In the genomic region with DNA sequence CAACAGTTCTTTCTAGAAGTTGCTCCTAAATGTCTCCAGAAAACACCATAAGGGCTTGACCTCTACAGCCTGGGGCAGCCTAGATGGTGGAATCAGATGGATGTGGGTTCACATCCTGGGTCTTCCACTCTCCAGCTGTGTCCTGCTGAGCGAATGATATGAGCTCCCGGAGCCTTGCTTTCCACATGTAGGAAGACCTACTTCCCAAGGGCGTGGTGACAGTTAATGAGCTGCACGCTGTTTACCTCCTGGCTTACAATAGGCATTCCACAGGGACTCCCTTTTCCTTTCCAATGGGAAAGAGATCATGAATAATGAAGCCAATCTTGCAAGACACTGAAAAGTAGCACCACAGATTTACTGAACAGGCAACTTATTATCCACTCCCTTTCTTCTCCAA, we compare ENCODE assay signal across 20 cellular contexts. TPM values are rescaled to one million over a fixed set of nuclear protein-coding genes. Genes with fewer than 3 reads are reported as not detected.
"Had no signal": no experiment of that assay in that cellular context is flagged by ENCODE, and none has a peak within 500 bp of the region (broad histone marks: within the 10 kb centered on the region; RNA-seq: fewer than 3 reads in every experiment).

No MANE protein-coding gene starts in this region.

- H3K36me3 ChIP-seq: neutrophil, suprapubic skin, thyroid gland had no signal

- H3K27ac ChIP-seq: coronary artery, hepatocyte, neutrophil, suprapubic skin, thyroid gland had no signal

- H3K4me2 ChIP-seq: hepatocyte had no signal

- H3K4me3 ChIP-seq: coronary artery, hepatocyte, mucosa of descending colon, suprapubic skin, thyroid gland had no signal

- H3K79me2 ChIP-seq: hepatocyte had no signal

- H3K9me3 ChIP-seq: mucosa of descending colon, neutrophil, suprapubic skin, thyroid gland had no signal

- ATAC-seq: left colon; mucosa of descending colon; naive thymus-derived CD8-positive, alpha-beta T cell; stimulated activated effector memory CD8-positive, alpha-beta T cell treated with anti-CD3 and anti-CD28 coated beads, Interleukin-12 subunit alpha, Interleukin-12 subunit beta, amount 100 ng/mL, for 72 hours; stimulated activated naive CD8-positive, alpha-beta T cell treated with anti-CD3 and anti-CD28 coated beads, Interleukin-15, Interleukin-2, amounts not matched to agents 100 U/mL and 50 U/mL, for 24 hours had no signal

- H2AFZ ChIP-seq: hepatocyte had no signal

- DNase-seq: effector CD4-positive, alpha-beta T cell; endodermal cell; erythroblast; foreskin melanocyte; glutamatergic neuron; kidney; left colon; mammary epithelial cell; mucosa of descending colon; naive thymus-derived CD8-positive, alpha-beta T cell; right cardiac atrium; stimulated activated CD4-positive, alpha-beta T cell treated with anti-CD3 and anti-CD28 coated beads, Interleukin-4, amount 100 ng/mL, for 1 hour; stimulated activated CD8-positive, alpha-beta memory T cell treated with anti-CD3 and anti-CD28 coated beads, Interleukin-4, amount 100 ng/mL, for 48 hours; stimulated activated naive CD8-positive, alpha-beta T cell treated with anti-CD3 and anti-CD28 coated beads, Interleukin-15, Interleukin-2, amounts not matched to agents 100 U/mL and 50 U/mL, for 24 hours; thyroid gland had no signal

- H3K4me1 ChIP-seq: thyroid gland had no signal

- H3K27me3 ChIP-seq: hepatocyte, neutrophil, suprapubic skin, thyroid gland had no signal

RNA-seq across cellular contexts. Expression of a gene that starts 46.1 kb away (rescaled TPM):
- total RNA-seq: naive thymus-derived CD8-positive, alpha-beta T cell had no signal
- polyA plus RNA-seq: naive thymus-derived CD8-positive, alpha-beta T cell had no signal
